33 cellular contexts compared by ENCODE assay signal in genomic region chr6:139427199-139427598, GRCh38.
"Had no signal": no experiment of that assay in that cellular context is flagged by ENCODE, and none has a peak within 500 bp of the region (broad histone marks: within the 10 kb centered on the region; RNA-seq: fewer than 3 reads in every experiment).

No MANE protein-coding gene starts in this region.

- H3K9me3 Mint-ChIP-seq: activated CD4-positive, alpha-beta memory T cell treated with anti-CD3 and anti-CD28 coated beads for 36 hours; activated CD4-positive, alpha-beta T cell treated with anti-CD3 and anti-CD28 coated beads, Interleukin-2, amount 10 ng/mL, durations not matched to agents 24 days and 14 days; activated naive CD4-positive, alpha-beta T cell treated with anti-CD3 and anti-CD28 coated beads, Interleukin-2, amount 10 ng/mL, durations not matched to agents 7 days and 5 days; activated naive CD8-positive, alpha-beta T cell treated with anti-CD3 and anti-CD28 coated beads, Interleukin-2, amount 10 ng/mL, durations not matched to agents 7 days and 5 days; activated T-helper 2 cell treated with anti-CD3 and anti-CD28 coated beads, Interferon-gamma antibody, Interleukin-2, Interleukin-4, amounts not matched to agents 10 μg/mL and 5 μg/mL and 100 μg/mL, durations not matched to agents 14 hours and 24 hours and 36 hours; endodermal cell had no signal

- H3K4me3 ChIP-seq: ascending aorta, breast epithelium, cardiac muscle cell, colonic mucosa, dorsolateral prefrontal cortex, esophagus muscularis mucosa, gastroesophageal sphincter had no signal

- H3K27me3 ChIP-seq: ascending aorta, breast epithelium, cardiac muscle cell, colonic mucosa, esophagus muscularis mucosa, foreskin keratinocyte, gastroesophageal sphincter had no signal

- ATAC-seq: activated CD4-positive, CD25-positive, alpha-beta regulatory T cell treated with anti-CD3 and anti-CD28 coated beads, Interleukin-2, amount 50 U/mL, for 24 hours; activated CD8-positive, alpha-beta T cell treated with anti-CD3 and anti-CD28 coated beads, Interleukin-2, amount 10 ng/mL, durations not matched to agents 7 days and 5 days; activated naive CD4-positive, alpha-beta T cell treated with anti-CD3 and anti-CD28 coated beads, Interleukin-2, amount 50 U/mL, for 72 hours; foreskin keratinocyte; gastroesophageal sphincter; T-helper 17 cell had no signal

- H3K4me1 ChIP-seq: ascending aorta, breast epithelium, colonic mucosa, foreskin keratinocyte, gastroesophageal sphincter had no signal

- H3K27me3 Mint-ChIP-seq: activated B cell treated with CpG ODN at 0.5 μM for 24 hours had no signal

- H3K4me3 Mint-ChIP-seq: activated B cell treated with CpG ODN at 0.5 μM for 24 hours; activated CD4-positive, alpha-beta memory T cell treated with anti-CD3 and anti-CD28 coated beads for 36 hours; activated CD4-positive, alpha-beta T cell treated with anti-CD3 and anti-CD28 coated beads, Interleukin-2, amount 10 ng/mL, durations not matched to agents 24 days and 14 days; activated CD8-positive, alpha-beta T cell treated with anti-CD3 and anti-CD28 coated beads, Interleukin-2, amount 10 ng/mL, durations not matched to agents 7 days and 5 days; activated naive CD4-positive, alpha-beta T cell treated with anti-CD3 and anti-CD28 coated beads, Interleukin-2, amount 10 ng/mL, durations not matched to agents 7 days and 5 days; activated naive CD8-positive, alpha-beta T cell treated with anti-CD3 and anti-CD28 coated beads, Interleukin-2, amount 10 ng/mL, durations not matched to agents 7 days and 5 days; activated T-cell treated with anti-CD3 and anti-CD28 coated beads, Interleukin-2, amount 50 U/mL, for 24 hours; brain; endodermal cell; T-helper 17 cell; T-helper 2 cell treated with Interferon-gamma antibody and Interleukin-4, amounts not matched to agents 5 μg/mL and 100 μg/mL, for 36 hours had no signal

- H3K27ac ChIP-seq: ascending aorta, breast epithelium, cardiac muscle cell, colonic mucosa, dorsolateral prefrontal cortex, esophagus muscularis mucosa, foreskin keratinocyte, gastroesophageal sphincter, WERI-Rb-1 had no signal

- H3K9me3 ChIP-seq: ascending aorta, colonic mucosa, esophagus muscularis mucosa, gastroesophageal sphincter had no signal

- H3K36me3 Mint-ChIP-seq: activated CD4-positive, alpha-beta memory T cell treated with anti-CD3 and anti-CD28 coated beads for 36 hours; activated naive CD4-positive, alpha-beta T cell treated with anti-CD3 and anti-CD28 coated beads, Interleukin-2, amount 10 ng/mL, durations not matched to agents 7 days and 5 days; activated naive CD4-positive, alpha-beta T cell treated with anti-CD3 and anti-CD28 coated beads, Interleukin-2, amount 50 U/mL, for 72 hours; brain had no signal

- DNase-seq: activated B cell treated with CpG ODN at 0.5 μM for 24 hours; activated CD4-positive, alpha-beta memory T cell treated with anti-CD3 and anti-CD28 coated beads for 36 hours; activated CD4-positive, alpha-beta T cell treated with anti-CD3 and anti-CD28 coated beads, Interleukin-2, amount 10 ng/mL, durations not matched to agents 24 days and 14 days; activated CD8-positive, alpha-beta memory T cell treated with anti-CD3 and anti-CD28 coated beads, Interleukin-2, amount 50 U/mL, for 48 hours; activated CD8-positive, alpha-beta T cell treated with anti-CD3 and anti-CD28 coated beads, Interleukin-2, amount 10 ng/mL, durations not matched to agents 7 days and 5 days; activated effector memory CD4-positive, alpha-beta T cell treated with anti-CD3 and anti-CD28 coated beads, Interleukin-2, amount 50 U/mL, for 16 hours; activated naive CD4-positive, alpha-beta T cell treated with anti-CD3 and anti-CD28 coated beads, Interleukin-2, amount 10 ng/mL, durations not matched to agents 7 days and 5 days; activated naive CD8-positive, alpha-beta T cell treated with anti-CD3 and anti-CD28 coated beads, Interleukin-2, amount 10 ng/mL, durations not matched to agents 7 days and 5 days; activated T-cell treated with anti-CD3 and anti-CD28 coated beads for 4 hours; activated T-cell treated with anti-CD3 and anti-CD28 coated beads, Interleukin-2, amount 50 U/mL, for 24 hours; central memory CD4-positive, alpha-beta T cell; cerebellar nuclear complex; colonic mucosa; dorsolateral prefrontal cortex; effector memory CD4-positive, alpha-beta T cell; endodermal cell; erythroblast; foreskin keratinocyte; head of caudate nucleus; T-helper 1 cell; T-helper 17 cell; T1000; WERI-Rb-1 had no signal

- H3K4me1 Mint-ChIP-seq: activated CD4-positive, alpha-beta T cell treated with anti-CD3 and anti-CD28 coated beads, Interleukin-2, amount 10 ng/mL, durations not matched to agents 24 days and 14 days; activated naive CD4-positive, alpha-beta T cell treated with anti-CD3 and anti-CD28 coated beads, Interleukin-2, amount 10 ng/mL, durations not matched to agents 7 days and 5 days; activated naive CD8-positive, alpha-beta T cell treated with anti-CD3 and anti-CD28 coated beads, Interleukin-2, amount 10 ng/mL, durations not matched to agents 7 days and 5 days; T-helper 17 cell had no signal

- H3K27ac Mint-ChIP-seq: activated B cell treated with CpG ODN at 0.5 μM for 24 hours; activated CD4-positive, alpha-beta memory T cell treated with anti-CD3 and anti-CD28 coated beads for 36 hours; activated CD4-positive, alpha-beta T cell treated with anti-CD3 and anti-CD28 coated beads, Interleukin-2, amount 10 ng/mL, durations not matched to agents 24 days and 14 days; activated CD8-positive, alpha-beta T cell treated with anti-CD3 and anti-CD28 coated beads, Interleukin-2, amount 10 ng/mL, durations not matched to agents 7 days and 5 days; activated naive CD4-positive, alpha-beta T cell treated with anti-CD3 and anti-CD28 coated beads, Interleukin-2, amount 10 ng/mL, durations not matched to agents 7 days and 5 days; activated naive CD4-positive, alpha-beta T cell treated with anti-CD3 and anti-CD28 coated beads, Interleukin-2, amount 50 U/mL, for 72 hours; activated naive CD8-positive, alpha-beta T cell treated with anti-CD3 and anti-CD28 coated beads, Interleukin-2, amount 10 ng/mL, durations not matched to agents 7 days and 5 days; activated T-cell treated with anti-CD3 and anti-CD28 coated beads, Interleukin-2, amount 50 U/mL, for 24 hours; activated T-helper 2 cell treated with anti-CD3 and anti-CD28 coated beads, Interferon-gamma antibody, Interleukin-2, Interleukin-4, amounts not matched to agents 10 μg/mL and 5 μg/mL and 100 μg/mL, durations not matched to agents 14 hours and 24 hours and 36 hours; endodermal cell; T-helper 17 cell; T-helper 2 cell treated with Interferon-gamma antibody and Interleukin-4, amounts not matched to agents 5 μg/mL and 100 μg/mL, for 36 hours had no signal

- H3K36me3 ChIP-seq: ascending aorta, breast epithelium, cardiac muscle cell, colonic mucosa, esophagus muscularis mucosa, gastroesophageal sphincter, WERI-Rb-1 had no signal
